Comparison of ENCODE assay signal across 12 cellular contexts in the genomic region with DNA sequence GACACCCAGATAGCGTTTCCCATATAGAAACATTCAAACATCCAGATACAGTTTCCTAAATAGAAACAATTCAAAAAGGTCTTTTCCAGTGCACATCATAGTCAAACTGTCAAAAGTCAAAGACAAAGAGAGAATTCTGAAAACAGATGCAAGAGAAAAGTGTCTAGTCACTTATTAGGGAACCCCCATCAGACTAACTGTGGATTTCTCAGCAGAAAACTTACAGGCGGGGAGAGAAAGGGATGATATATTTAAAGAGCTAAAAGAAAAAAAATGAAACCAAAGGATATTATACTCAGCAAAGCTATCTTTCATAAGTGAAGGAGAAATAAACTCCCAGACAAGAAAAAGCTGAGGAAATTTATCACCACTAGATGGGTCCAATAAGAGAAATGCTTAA. TPM values are rescaled to one million over a fixed set of nuclear protein-coding genes. Genes with fewer than 3 reads are reported as not detected.
"Had no signal": no experiment of that assay in that cellular context is flagged by ENCODE, and none has a peak within 500 bp of the region (broad histone marks: within the 10 kb centered on the region; RNA-seq: fewer than 3 reads in every experiment).

No MANE protein-coding gene starts in this region.

- H3K4me3 ChIP-seq: GM23248, GM23338, HAP-1 had no signal

- H3K9ac ChIP-seq: GM23248 had no signal

- DNase-seq: GM23248, GOT3, H7, H9, HCEC 1CT, HFFc6 had no signal

- FAIRE-seq: H1, H54 had no signal

- H3K27ac ChIP-seq: GM23248 had no signal

- H3K4me1 ChIP-seq: HAP-1 had no signal

- H2AFZ ChIP-seq: GM23248, GM23338 had no signal

- H3K36me3 ChIP-seq: HAP-1 had no signal

- ATAC-seq: GM23338, HCT116 had no signal

- H3K4me2 ChIP-seq: GM23338 had no signal

RNA-seq across cellular contexts. Expression of a gene that starts 22.3 kb away (rescaled TPM):
- total RNA-seq: GM23248, H1, H4, H9, HFFc6 had no signal
- polyA plus RNA-seq: GM23248 had no signal

RNA-seq across cellular contexts. Expression of a gene that starts 27.3 kb away (rescaled TPM):
- total RNA-seq: GM23248, GM23338, H1, H4, H7, HFFc6 had no signal
- polyA plus RNA-seq: GM23248 had no signal
